14 cellular contexts compared by ENCODE assay signal in genomic region chr17:58270476-58271290, GRCh38. TPM values are rescaled to one million over a fixed set of nuclear protein-coding genes. Genes with fewer than 3 reads are reported as not detected.
DNase-seq lines count a peak whose midpoint lies in the region; ATAC-seq and TF ChIP-seq lines count a peak whose summit lies in the region.
"Had no signal": no experiment of that assay in that cellular context is flagged by ENCODE, and none has a peak within 500 bp of the region (broad histone marks: within the 10 kb centered on the region; RNA-seq: fewer than 3 reads in every experiment).

No MANE protein-coding gene starts in this region.

- peaks cover 3% of the 10 kb centered on the region for H3K36me3 Mint-ChIP-seq in activated naive CD4-positive, alpha-beta T cell treated with anti-CD3 and anti-CD28 coated beads, Interleukin-2, amount 50 U/mL, for 24 hours
- no peaks in the 10 kb centered on the region for H3K36me3 Mint-ChIP-seq in activated naive CD4-positive, alpha-beta T cell treated with anti-CD3 and anti-CD28 coated beads for 36 hours (ENCODE audit: low read depth)
- H3K36me3 Mint-ChIP-seq in endothelial cell (ENCODE audit: low read depth, unreplicated experiment), result no peaks in the 10 kb centered on the region

- peak overlapping the region; percentile 13 for H3K27ac Mint-ChIP-seq in activated naive CD4-positive, alpha-beta T cell treated with anti-CD3 and anti-CD28 coated beads, Interleukin-2, amount 50 U/mL, for 24 hours
- no peak overlapping the region for H3K27ac Mint-ChIP-seq in activated naive CD4-positive, alpha-beta T cell treated with anti-CD3 and anti-CD28 coated beads for 36 hours
- H3K27ac Mint-ChIP-seq in endothelial cell (ENCODE audit: unreplicated experiment), result no peak overlapping the region
- H3K27ac Mint-ChIP-seq: stimulated activated naive CD8-positive, alpha-beta T cell treated with anti-CD3 and anti-CD28 coated beads, Interleukin-15, amount 100 ng/mL, for 72 hours had no signal

- intact Hi-C loops in activated naive CD4-positive, alpha-beta T cell treated with anti-CD3 and anti-CD28 coated beads for 36 hours (cut with micrococcal nuclease), result no loop called here

- TF ChIP-seq CTCF in NB4 (IDR thresholded peaks at IDR 0.05; ENCODE audit: low read depth, low read length) (peak; percentile 36), endothelial cell (IDR thresholded peaks at IDR 0.05; ENCODE audit: unreplicated experiment) (peak; percentile 15), retinal pigment epithelial cell (conservative IDR thresholded peaks at IDR 0.05; ENCODE audit: low read depth, low read length) (peak; percentile 35)

- H3K4me3 Mint-ChIP-seq in activated naive CD4-positive, alpha-beta T cell treated with anti-CD3 and anti-CD28 coated beads, Interleukin-2, amount 50 U/mL, for 24 hours, result no peak overlapping the region
- H3K4me3 Mint-ChIP-seq in activated naive CD4-positive, alpha-beta T cell treated with anti-CD3 and anti-CD28 coated beads for 36 hours, result no peak overlapping the region
- no peak overlapping the region for H3K4me3 Mint-ChIP-seq in endothelial cell (ENCODE audit: unreplicated experiment)
- H3K4me3 Mint-ChIP-seq: stimulated activated naive CD8-positive, alpha-beta T cell treated with anti-CD3 and anti-CD28 coated beads, Interleukin-15, amount 100 ng/mL, for 72 hours had no signal

- H3K27me3 Mint-ChIP-seq in activated naive CD4-positive, alpha-beta T cell treated with anti-CD3 and anti-CD28 coated beads, Interleukin-2, amount 50 U/mL, for 24 hours, result peaks cover 7% of the 10 kb centered on the region
- H3K27me3 Mint-ChIP-seq in activated naive CD4-positive, alpha-beta T cell treated with anti-CD3 and anti-CD28 coated beads for 36 hours (ENCODE audit: low read depth), result peaks cover 6% of the 10 kb centered on the region
- peaks cover 9% of the 10 kb centered on the region for H3K27me3 Mint-ChIP-seq in endothelial cell (ENCODE audit: unreplicated experiment)

- CTCF ChIA-PET in activated naive CD4-positive, alpha-beta T cell treated with anti-CD3 and anti-CD28 coated beads for 36 hours (lab: Charles Lee), result no interaction called here

- no peak for TF ChIP-seq POLR2A in NB4 (IDR thresholded peaks at IDR 0.05; ENCODE audit: extremely low read depth, insufficient read length)

- no peak for DNase-seq in activated naive CD4-positive, alpha-beta T cell treated with anti-CD3 and anti-CD28 coated beads for 36 hours
- DNase-seq in NB4 (ENCODE audit: low read depth) (peak; percentile 58), endothelial cell (ENCODE audit: low spot score) (no peak), retinal pigment epithelial cell (ENCODE audit: low read depth) (no peak)
- DNase-seq in activated CD4-positive, alpha-beta T cell treated with anti-CD3 and anti-CD28 coated beads for 48 hours, result no peak
- DNase-seq: MG63; NCI-H526 treated with DMSO at 0.1 percent for 48 hours; SJCRH30; stimulated activated naive CD8-positive, alpha-beta T cell treated with anti-CD3 and anti-CD28 coated beads, Interleukin-15, amount 100 ng/mL, for 72 hours had no signal

- ATAC-seq in GM18870 (IDR thresholded peaks at IDR 0.05; ENCODE audit: unreplicated experiment), result no peak
- no peak for ATAC-seq in GM18502 (IDR thresholded peaks at IDR 0.05; ENCODE audit: poor library complexity, unreplicated experiment)
- ATAC-seq: stimulated activated naive CD8-positive, alpha-beta T cell treated with anti-CD3 and anti-CD28 coated beads, Interleukin-15, amount 100 ng/mL, for 72 hours had no signal

- no peaks in the 10 kb centered on the region for H3K4me1 Mint-ChIP-seq in activated naive CD4-positive, alpha-beta T cell treated with anti-CD3 and anti-CD28 coated beads, Interleukin-2, amount 50 U/mL, for 24 hours
- H3K4me1 Mint-ChIP-seq in activated naive CD4-positive, alpha-beta T cell treated with anti-CD3 and anti-CD28 coated beads for 36 hours (ENCODE audit: low read depth), result no peaks in the 10 kb centered on the region
- H3K4me1 Mint-ChIP-seq in endothelial cell (ENCODE audit: unreplicated experiment), result no peaks in the 10 kb centered on the region
- H3K4me1 Mint-ChIP-seq: stimulated activated naive CD8-positive, alpha-beta T cell treated with anti-CD3 and anti-CD28 coated beads, Interleukin-15, amount 100 ng/mL, for 72 hours had no signal

- H3K9me3 Mint-ChIP-seq in activated naive CD4-positive, alpha-beta T cell treated with anti-CD3 and anti-CD28 coated beads, Interleukin-2, amount 50 U/mL, for 24 hours, result no peaks in the 10 kb centered on the region
- no peaks in the 10 kb centered on the region for H3K9me3 Mint-ChIP-seq in activated naive CD4-positive, alpha-beta T cell treated with anti-CD3 and anti-CD28 coated beads for 36 hours
- no peaks in the 10 kb centered on the region for H3K9me3 Mint-ChIP-seq in endothelial cell (ENCODE audit: unreplicated experiment)
- H3K9me3 Mint-ChIP-seq: stimulated activated naive CD8-positive, alpha-beta T cell treated with anti-CD3 and anti-CD28 coated beads, Interleukin-15, amount 100 ng/mL, for 72 hours had no signal

- H3K4me3 ChIP-seq in NB4 (ENCODE audit: low read depth, low read length), result peak overlapping the region; percentile 91
- H3K4me3 ChIP-seq in retinal pigment epithelial cell (ENCODE audit: low read length), result no peak overlapping the region
- H3K4me3 ChIP-seq: hepatocyte, MG63, SJCRH30 had no signal

RNA-seq across cellular contexts. Expression of gene MPO, which starts 10.1 kb away (rescaled TPM):
- not detected for total RNA-seq in activated naive CD4-positive, alpha-beta T cell treated with anti-CD3 and anti-CD28 coated beads for 36 hours
- total RNA-seq in endothelial cell (ENCODE audit: unreplicated experiment), result not detected

RNA-seq across cellular contexts. Expression of gene LPO, which starts 32.3 kb away (rescaled TPM):
- total RNA-seq in activated naive CD4-positive, alpha-beta T cell treated with anti-CD3 and anti-CD28 coated beads for 36 hours, result not detected
- total RNA-seq in endothelial cell (ENCODE audit: unreplicated experiment), result 0.31 TPM
- total RNA-seq: pulmonary artery endothelial cell, SJCRH30 had no signal

RNA-seq across cellular contexts. Expression of gene MKS1, which starts 51.6 kb away (rescaled TPM):
- 10 to 100 TPM; 27.1 to 29.2 TPM for total RNA-seq in activated naive CD4-positive, alpha-beta T cell treated with anti-CD3 and anti-CD28 coated beads for 36 hours
- 27.8 TPM for total RNA-seq in endothelial cell (ENCODE audit: unreplicated experiment)

RNA-seq across cellular contexts. Expression of gene TSPOAP1, which starts 57.9 kb away (rescaled TPM):
- total RNA-seq in activated naive CD4-positive, alpha-beta T cell treated with anti-CD3 and anti-CD28 coated beads for 36 hours, result 10 to 100 TPM; 18.5 to 20.0 TPM
- total RNA-seq in endothelial cell (ENCODE audit: unreplicated experiment), result 1.3 TPM
- total RNA-seq: pulmonary artery endothelial cell had no signal
